1 cellular context compared by ENCODE assay signal in genomic region chr22:19504900-19505734, GRCh38.
TF ChIP-seq lines count a peak whose summit lies in the region.

No MANE protein-coding gene starts in this region.

TF ChIP-seq in K562, 482 proteins besides CTCF, POLR2A, EP300 and RAD21 (continued from another document):
- TF ChIP-seq ZNF277 (CRISPR knock-in tag; IDR thresholded peaks at IDR 0.05; ENCODE audit: borderline replicate concordance) (no peak), PRDM10 (IDR thresholded peaks at IDR 0.05; ENCODE audit: partially characterized antibody) (no peak), GTF2E2 (tag; IDR thresholded peaks at IDR 0.05) (no peak), ZFPM2 (CRISPR knock-in tag; IDR thresholded peaks at IDR 0.05) (no peak), FOXJ2 (tag; IDR thresholded peaks at IDR 0.05) (no peak), REST (CRISPR knock-in tag; IDR thresholded peaks at IDR 0.05; ENCODE audit: low read depth) (no peak), BCLAF1 (IDR thresholded peaks at IDR 0.05; ENCODE audit: borderline replicate concordance in 1 of 2, control insufficient read depth in 1 of 2, low read depth in 2 of 2, low read length in 1 of 2) (no peak), CREB3L1 (IDR thresholded peaks at IDR 0.05; ENCODE audit: borderline replicate concordance, low read depth) (no peak), THRAP3 (IDR thresholded peaks at IDR 0.05; ENCODE audit: borderline replicate concordance) (no peak), C11orf30 (IDR thresholded peaks at IDR 0.05; ENCODE audit: low read depth) (no peak), HMGXB4 (CRISPR knock-in tag; IDR thresholded peaks at IDR 0.05) (peak; percentile 19; the same call in 1 of the 2 replicates)
